In genomic region chr7:142549007-142549406, GRCh38 we compare ENCODE assay signal across 3 cellular contexts.
TF ChIP-seq lines count a peak whose summit lies in the region.

No MANE protein-coding gene starts in this region.

TF ChIP-seq in A549, 52 proteins besides CTCF, POLR2A, EP300 and RAD21:
- TF ChIP-seq NFE2L2 (conservative IDR thresholded peaks at IDR 0.05; ENCODE audit: low read length), result 0 out of 2 replicates have a peak, but pooled peaks have one; percentile 11
- TF ChIP-seq, protein P1, sequence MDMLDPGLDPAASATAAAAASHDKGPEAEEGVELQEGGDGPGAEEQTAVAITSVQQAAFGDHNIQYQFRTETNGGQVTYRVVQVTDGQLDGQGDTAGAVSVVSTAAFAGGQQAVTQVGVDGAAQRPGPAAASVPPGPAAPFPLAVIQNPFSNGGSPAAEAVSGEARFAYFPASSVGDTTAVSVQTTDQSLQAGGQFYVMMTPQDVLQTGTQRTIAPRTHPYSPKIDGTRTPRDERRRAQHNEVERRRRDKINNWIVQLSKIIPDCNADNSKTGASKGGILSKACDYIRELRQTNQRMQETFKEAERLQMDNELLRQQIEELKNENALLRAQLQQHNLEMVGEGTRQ (IDR thresholded peaks at IDR 0.05), result no peak
- no peak for TF ChIP-seq TFCP2L1 (CRISPR knock-in tag; IDR thresholded peaks at IDR 0.05)
- peak; percentile 81 for TF ChIP-seq MAFK (IDR thresholded peaks at IDR 0.05; ENCODE audit: partially characterized antibody)
- TF ChIP-seq CEBPB (IDR thresholded peaks at IDR 0.05), result no peak
- TF ChIP-seq ZC3H11A (IDR thresholded peaks at IDR 0.05), result no peak

TF ChIP-seq in IMR-90, 13 proteins besides CTCF, POLR2A, EP300 and RAD21 (continued from another document):
- TF ChIP-seq NFE2L2 (IDR thresholded peaks at IDR 0.05; ENCODE audit: low read depth, low read length), result peak; percentile 75
- TF ChIP-seq FOS (IDR thresholded peaks at IDR 0.05; ENCODE audit: low read depth, low read length), result no peak

TF ChIP-seq in WTC11, 78 proteins besides CTCF, POLR2A, EP300 and RAD21:
- TF ChIP-seq, protein P2, sequence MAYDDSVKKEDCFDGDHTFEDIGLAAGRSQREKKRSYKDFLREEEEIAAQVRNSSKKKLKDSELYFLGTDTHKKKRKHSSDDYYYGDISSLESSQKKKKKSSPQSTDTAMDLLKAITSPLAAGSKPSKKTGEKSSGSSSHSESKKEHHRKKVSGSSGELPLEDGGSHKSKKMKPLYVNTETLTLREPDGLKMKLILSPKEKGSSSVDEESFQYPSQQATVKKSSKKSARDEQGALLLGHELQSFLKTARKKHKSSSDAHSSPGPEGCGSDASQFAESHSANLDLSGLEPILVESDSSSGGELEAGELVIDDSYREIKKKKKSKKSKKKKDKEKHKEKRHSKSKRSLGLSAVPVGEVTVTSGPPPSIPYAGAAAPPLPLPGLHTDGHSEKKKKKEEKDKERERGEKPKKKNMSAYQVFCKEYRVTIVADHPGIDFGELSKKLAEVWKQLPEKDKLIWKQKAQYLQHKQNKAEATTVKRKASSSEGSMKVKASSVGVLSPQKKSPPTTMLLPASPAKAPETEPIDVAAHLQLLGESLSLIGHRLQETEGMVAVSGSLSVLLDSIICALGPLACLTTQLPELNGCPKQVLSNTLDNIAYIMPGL (CRISPR knock-in tag; IDR thresholded peaks at IDR 0.05), result no peak
- TF ChIP-seq, protein P3, sequence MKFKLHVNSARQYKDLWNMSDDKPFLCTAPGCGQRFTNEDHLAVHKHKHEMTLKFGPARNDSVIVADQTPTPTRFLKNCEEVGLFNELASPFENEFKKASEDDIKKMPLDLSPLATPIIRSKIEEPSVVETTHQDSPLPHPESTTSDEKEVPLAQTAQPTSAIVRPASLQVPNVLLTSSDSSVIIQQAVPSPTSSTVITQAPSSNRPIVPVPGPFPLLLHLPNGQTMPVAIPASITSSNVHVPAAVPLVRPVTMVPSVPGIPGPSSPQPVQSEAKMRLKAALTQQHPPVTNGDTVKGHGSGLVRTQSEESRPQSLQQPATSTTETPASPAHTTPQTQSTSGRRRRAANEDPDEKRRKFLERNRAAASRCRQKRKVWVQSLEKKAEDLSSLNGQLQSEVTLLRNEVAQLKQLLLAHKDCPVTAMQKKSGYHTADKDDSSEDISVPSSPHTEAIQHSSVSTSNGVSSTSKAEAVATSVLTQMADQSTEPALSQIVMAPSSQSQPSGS (CRISPR knock-in tag; IDR thresholded peaks at IDR 0.05; ENCODE audit: borderline replicate concordance, low read depth), result no peak
- no peak for TF ChIP-seq GABPB1 (CRISPR knock-in tag; IDR thresholded peaks at IDR 0.05)
- TF ChIP-seq, protein P4, sequence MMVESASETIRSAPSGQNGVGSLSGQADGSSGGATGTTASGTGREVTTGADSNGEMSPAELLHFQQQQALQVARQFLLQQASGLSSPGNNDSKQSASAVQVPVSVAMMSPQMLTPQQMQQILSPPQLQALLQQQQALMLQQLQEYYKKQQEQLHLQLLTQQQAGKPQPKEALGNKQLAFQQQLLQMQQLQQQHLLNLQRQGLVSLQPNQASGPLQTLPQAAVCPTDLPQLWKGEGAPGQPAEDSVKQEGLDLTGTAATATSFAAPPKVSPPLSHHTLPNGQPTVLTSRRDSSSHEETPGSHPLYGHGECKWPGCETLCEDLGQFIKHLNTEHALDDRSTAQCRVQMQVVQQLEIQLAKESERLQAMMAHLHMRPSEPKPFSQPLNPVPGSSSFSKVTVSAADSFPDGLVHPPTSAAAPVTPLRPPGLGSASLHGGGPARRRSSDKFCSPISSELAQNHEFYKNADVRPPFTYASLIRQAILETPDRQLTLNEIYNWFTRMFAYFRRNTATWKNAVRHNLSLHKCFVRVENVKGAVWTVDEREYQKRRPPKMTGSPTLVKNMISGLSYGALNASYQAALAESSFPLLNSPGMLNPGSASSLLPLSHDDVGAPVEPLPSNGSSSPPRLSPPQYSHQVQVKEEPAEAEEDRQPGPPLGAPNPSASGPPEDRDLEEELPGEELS (CRISPR knock-in tag; IDR thresholded peaks at IDR 0.05), result no peak
- TF ChIP-seq, protein P5, sequence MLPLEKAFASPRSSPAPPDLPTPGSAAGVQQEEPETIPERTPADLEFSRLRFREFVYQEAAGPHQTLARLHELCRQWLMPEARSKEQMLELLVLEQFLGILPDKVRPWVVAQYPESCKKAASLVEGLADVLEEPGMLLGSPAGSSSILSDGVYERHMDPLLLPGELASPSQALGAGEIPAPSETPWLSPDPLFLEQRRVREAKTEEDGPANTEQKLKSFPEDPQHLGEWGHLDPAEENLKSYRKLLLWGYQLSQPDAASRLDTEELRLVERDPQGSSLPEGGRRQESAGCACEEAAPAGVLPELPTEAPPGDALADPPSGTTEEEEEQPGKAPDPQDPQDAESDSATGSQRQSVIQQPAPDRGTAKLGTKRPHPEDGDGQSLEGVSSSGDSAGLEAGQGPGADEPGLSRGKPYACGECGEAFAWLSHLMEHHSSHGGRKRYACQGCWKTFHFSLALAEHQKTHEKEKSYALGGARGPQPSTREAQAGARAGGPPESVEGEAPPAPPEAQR (CRISPR knock-in tag; IDR thresholded peaks at IDR 0.05), result no peak
- no peak for TF ChIP-seq ELF4 (CRISPR knock-in tag; IDR thresholded peaks at IDR 0.05; ENCODE audit: low read depth)
- TF ChIP-seq ATF6 (CRISPR knock-in tag; IDR thresholded peaks at IDR 0.05), result no peak
- no peak for TF ChIP-seq ZNF232 (CRISPR knock-in tag; IDR thresholded peaks at IDR 0.05)
- no peak for TF ChIP-seq ESRRA (CRISPR knock-in tag; IDR thresholded peaks at IDR 0.05; ENCODE audit: borderline replicate concordance)
- TF ChIP-seq, protein P6, sequence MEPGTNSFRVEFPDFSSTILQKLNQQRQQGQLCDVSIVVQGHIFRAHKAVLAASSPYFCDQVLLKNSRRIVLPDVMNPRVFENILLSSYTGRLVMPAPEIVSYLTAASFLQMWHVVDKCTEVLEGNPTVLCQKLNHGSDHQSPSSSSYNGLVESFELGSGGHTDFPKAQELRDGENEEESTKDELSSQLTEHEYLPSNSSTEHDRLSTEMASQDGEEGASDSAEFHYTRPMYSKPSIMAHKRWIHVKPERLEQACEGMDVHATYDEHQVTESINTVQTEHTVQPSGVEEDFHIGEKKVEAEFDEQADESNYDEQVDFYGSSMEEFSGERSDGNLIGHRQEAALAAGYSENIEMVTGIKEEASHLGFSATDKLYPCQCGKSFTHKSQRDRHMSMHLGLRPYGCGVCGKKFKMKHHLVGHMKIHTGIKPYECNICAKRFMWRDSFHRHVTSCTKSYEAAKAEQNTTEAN (CRISPR knock-in tag; IDR thresholded peaks at IDR 0.05), result no peak
- no peak for TF ChIP-seq SMAD3 (CRISPR knock-in tag; IDR thresholded peaks at IDR 0.05; ENCODE audit: borderline replicate concordance)
- TF ChIP-seq, protein P7, sequence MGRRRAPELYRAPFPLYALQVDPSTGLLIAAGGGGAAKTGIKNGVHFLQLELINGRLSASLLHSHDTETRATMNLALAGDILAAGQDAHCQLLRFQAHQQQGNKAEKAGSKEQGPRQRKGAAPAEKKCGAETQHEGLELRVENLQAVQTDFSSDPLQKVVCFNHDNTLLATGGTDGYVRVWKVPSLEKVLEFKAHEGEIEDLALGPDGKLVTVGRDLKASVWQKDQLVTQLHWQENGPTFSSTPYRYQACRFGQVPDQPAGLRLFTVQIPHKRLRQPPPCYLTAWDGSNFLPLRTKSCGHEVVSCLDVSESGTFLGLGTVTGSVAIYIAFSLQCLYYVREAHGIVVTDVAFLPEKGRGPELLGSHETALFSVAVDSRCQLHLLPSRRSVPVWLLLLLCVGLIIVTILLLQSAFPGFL (CRISPR knock-in tag; IDR thresholded peaks at IDR 0.05; ENCODE audit: borderline replicate concordance), result no peak
- TF ChIP-seq FOXJ3 (CRISPR knock-in tag; IDR thresholded peaks at IDR 0.05; ENCODE audit: borderline replicate concordance), result no peak
TF ChIP-seq in WTC11: peak in this region for 0.
